14 cellular contexts compared by ENCODE assay signal in the genomic region with DNA sequence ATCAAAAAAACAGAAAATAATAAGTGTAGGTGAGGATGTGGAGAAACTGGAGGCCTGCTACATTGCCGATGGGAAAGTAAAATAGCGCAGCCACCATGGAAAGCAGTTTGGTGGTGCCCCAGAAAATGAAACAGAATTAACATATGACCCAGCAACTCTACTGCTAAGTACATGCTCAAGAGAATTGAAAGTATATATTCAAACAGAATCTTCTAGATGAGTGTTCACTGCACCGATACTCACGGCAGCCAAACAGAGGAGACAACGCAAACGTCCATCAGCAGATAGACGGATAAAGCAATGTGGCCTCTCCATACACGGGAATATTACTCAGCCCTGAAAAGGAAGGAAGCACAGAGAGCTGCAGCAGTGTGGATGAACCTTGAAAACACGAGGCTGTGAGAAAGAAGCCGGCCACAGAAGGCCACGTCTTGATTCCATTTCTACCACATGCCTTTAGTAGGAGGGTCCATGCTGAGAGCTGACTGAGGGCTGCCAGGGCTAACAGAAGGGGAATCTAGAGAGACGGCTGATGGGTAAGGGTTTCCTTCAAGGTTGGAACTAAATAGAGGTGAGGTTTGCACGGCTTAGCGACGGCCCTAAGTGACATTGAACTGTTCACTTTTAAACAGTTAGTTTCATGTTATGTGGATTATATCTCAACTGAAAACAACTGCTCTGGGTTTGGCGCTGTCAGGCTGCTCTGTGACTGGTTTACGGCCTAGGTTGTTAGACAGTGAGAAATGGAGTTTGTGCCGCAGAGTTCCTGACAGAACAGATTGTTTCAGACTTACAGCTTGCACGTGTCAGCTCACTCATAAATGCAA.
"Had no signal": no experiment of that assay in that cellular context is flagged by ENCODE, and none has a peak within 500 bp of the region (broad histone marks: within the 10 kb centered on the region; RNA-seq: fewer than 3 reads in every experiment).

No MANE protein-coding gene starts in this region.

- H3K27ac ChIP-seq: coronary artery, esophagus muscularis mucosa, psoas muscle, right lobe of liver, suprapubic skin had no signal

- H3K9me3 Mint-ChIP-seq: activated naive CD4-positive, alpha-beta T cell treated with anti-CD3 and anti-CD28 coated beads, Interleukin-2, amount 50 U/mL, for 72 hours; stimulated activated naive CD8-positive, alpha-beta T cell treated with anti-CD3 and anti-CD28 coated beads, Interleukin-15, Interleukin-2, amounts not matched to agents 100 ng/mL and 50 ng/mL, for 24 hours; type B pancreatic cell had no signal

- H3K4me1 ChIP-seq: esophagus muscularis mucosa, psoas muscle, right lobe of liver, suprapubic skin had no signal

- H3K27me3 ChIP-seq: right lobe of liver had no signal

- H3K4me3 Mint-ChIP-seq: brain; nephron; stimulated activated naive CD8-positive, alpha-beta T cell treated with anti-CD3 and anti-CD28 coated beads, Interleukin-15, Interleukin-2, amounts not matched to agents 100 ng/mL and 50 ng/mL, for 24 hours; type B pancreatic cell had no signal

- ATAC-seq: psoas muscle, right lobe of liver had no signal

- H3K36me3 Mint-ChIP-seq: brain had no signal

- DNase-seq: activated gamma-delta T cell; central memory CD4-positive, alpha-beta T cell; hippocampal formation; kidney glomerular epithelial cell; psoas muscle; right lobe of liver had no signal

- H3K27ac Mint-ChIP-seq: brain; nephron; stimulated activated naive CD8-positive, alpha-beta T cell treated with anti-CD3 and anti-CD28 coated beads, Interleukin-15, Interleukin-2, amounts not matched to agents 100 ng/mL and 50 ng/mL, for 24 hours; type B pancreatic cell had no signal

- H3K4me3 ChIP-seq: coronary artery, esophagus muscularis mucosa, psoas muscle, right lobe of liver, suprapubic skin had no signal

- H3K9me3 ChIP-seq: esophagus muscularis mucosa, psoas muscle, right lobe of liver, suprapubic skin had no signal

- H3K36me3 ChIP-seq: esophagus muscularis mucosa, right lobe of liver, suprapubic skin had no signal
